Comparison of ENCODE assay signal across 8 cellular contexts in genomic region chrX:118727686-118728339, GRCh38. TPM values are rescaled to one million over a fixed set of nuclear protein-coding genes. Genes with fewer than 3 reads are reported as not detected.
DNase-seq lines count a peak whose midpoint lies in the region; ATAC-seq and TF ChIP-seq lines count a peak whose summit lies in the region.

No MANE protein-coding gene starts in this region.

- H3K27ac Mint-ChIP-seq in activated naive CD8-positive, alpha-beta T cell treated with anti-CD3 and anti-CD28 coated beads, Interleukin-2, amount 50 U/mL, for 24 hours = no peak overlapping the region

- peaks cover 10% of the 10 kb centered on the region for H3K4me1 ChIP-seq in hepatocyte (ENCODE audit: insufficient read depth)

- H3K4me1 Mint-ChIP-seq in activated naive CD8-positive, alpha-beta T cell treated with anti-CD3 and anti-CD28 coated beads, Interleukin-2, amount 50 U/mL, for 24 hours = peaks cover 7% of the 10 kb centered on the region

- TF ChIP-seq CTCF in hepatocyte (IDR thresholded peaks at IDR 0.05; ENCODE audit: poor library complexity) = no peak

- no peaks in the 10 kb centered on the region for H3K9me3 Mint-ChIP-seq in activated naive CD8-positive, alpha-beta T cell treated with anti-CD3 and anti-CD28 coated beads, Interleukin-2, amount 50 U/mL, for 24 hours

- H4K20me1 ChIP-seq in hepatocyte (ENCODE audit: insufficient read depth, poor library complexity, severe bottlenecking) = no peaks in the 10 kb centered on the region

- peak overlapping the region; percentile 60 for H3K4me3 Mint-ChIP-seq in activated naive CD8-positive, alpha-beta T cell treated with anti-CD3 and anti-CD28 coated beads, Interleukin-2, amount 50 U/mL, for 24 hours

- 54% methylated on average over 33 of the region's 73 CpGs for WGBS in hepatocyte (ENCODE audit: low lambda C conversion rate, missing lambda C conversion rate)

- intact Hi-C loops in sciatic nerve (cut with DNase I) = no loop called here

- H3K79me2 ChIP-seq in hepatocyte = peaks cover under 1% of the 10 kb centered on the region

- H2AFZ ChIP-seq in hepatocyte = peak overlapping the region; percentile 55

- H3K27ac ChIP-seq in hepatocyte = peak overlapping the region; percentile 96

- H3K27me3 Mint-ChIP-seq in activated naive CD8-positive, alpha-beta T cell treated with anti-CD3 and anti-CD28 coated beads, Interleukin-2, amount 50 U/mL, for 24 hours = peaks cover 22% of the 10 kb centered on the region

- H3K9me2 ChIP-seq in hepatocyte (replicated peaks; ENCODE audit: insufficient read depth) = no peaks in the 10 kb centered on the region

- ATAC-seq in HG02852 (IDR thresholded peaks at IDR 0.05; ENCODE audit: unreplicated experiment) (peak; percentile 8), sciatic nerve (peak; percentile 29), HG02970 (IDR thresholded peaks at IDR 0.05; ENCODE audit: low FRiP score, unreplicated experiment) (no peak)
- ATAC-seq in activated naive CD8-positive, alpha-beta T cell treated with anti-CD3 and anti-CD28 coated beads, Interleukin-2, amount 50 U/mL, for 24 hours = no peak

- H3K36me3 ChIP-seq in hepatocyte (replicated peaks; ENCODE audit: insufficient read depth, low read depth) = no peaks in the 10 kb centered on the region

- peak; percentile 54 for DNase-seq in DMS53 (lab: John Stamatoyannopoulos, UW)
- DNase-seq in DMS53 treated with DMSO at 0.1 percent for 48 hours (lab: John Stamatoyannopoulos, UW; ENCODE audit: unreplicated experiment) = no peak
- peak; percentile 3 for DNase-seq in activated naive CD8-positive, alpha-beta T cell treated with anti-CD3 and anti-CD28 coated beads, Interleukin-2, amount 50 U/mL, for 24 hours
- peak; percentile 64 for DNase-seq in hepatocyte (ENCODE audit: low spot score)
- DNase-seq in sciatic nerve (ENCODE audit: low spot score) = no peak
- DNase-seq in DMS79 (lab: John Stamatoyannopoulos, UW) = no peak

- no peaks in the 10 kb centered on the region for H3K27me3 ChIP-seq in hepatocyte

- H3K36me3 Mint-ChIP-seq in activated naive CD8-positive, alpha-beta T cell treated with anti-CD3 and anti-CD28 coated beads, Interleukin-2, amount 50 U/mL, for 24 hours (ENCODE audit: low read depth) = no peaks in the 10 kb centered on the region

- peak overlapping the region; percentile 61 for H3K4me3 ChIP-seq in hepatocyte

- H3K9me3 ChIP-seq in hepatocyte (ENCODE audit: low read depth) = no peaks in the 10 kb centered on the region

- H3K4me2 ChIP-seq in hepatocyte = peak overlapping the region; percentile 85

RNA-seq across cellular contexts. Expression of gene IL13RA1, which starts 0.4 kb away (rescaled TPM):
- 38.5 and 40.9 TPM in 2 replicates for total RNA-seq in hepatocyte
- polyA plus RNA-seq in hepatocyte = 20.3 and 27.2 TPM in 2 replicates
- total RNA-seq in sciatic nerve = 55.9 TPM

Comparison
In these comparisons a context has a peak if more than half of its experiments do, and no peak if none do; other contexts are left out.
1. DNase-seq: peak in DMS53 (single experiment), activated naive CD8-positive, alpha-beta T cell treated with anti-CD3 and anti-CD28 coated beads, Interleukin-2, amount 50 U/mL, for 24 hours (single experiment) and hepatocyte (single experiment); none in DMS53 treated with DMSO at 0.1 percent for 48 hours (single experiment), sciatic nerve (single experiment) and DMS79 (single experiment).
2. ATAC-seq: peak in HG02852 (single experiment) and sciatic nerve (single experiment); none in activated naive CD8-positive, alpha-beta T cell treated with anti-CD3 and anti-CD28 coated beads, Interleukin-2, amount 50 U/mL, for 24 hours (single experiment) and HG02970 (single experiment).